9 cellular contexts compared by ENCODE assay signal in genomic region chr1:107787299-107787698, GRCh38.
DNase-seq lines count a peak whose midpoint lies in the region; FAIRE-seq and TF ChIP-seq lines count a peak whose summit lies in the region.
"Had no signal": no experiment of that assay in that cellular context is flagged by ENCODE, and none has a peak within 500 bp of the region (broad histone marks: within the 10 kb centered on the region; RNA-seq: fewer than 3 reads in every experiment).

No MANE protein-coding gene starts in this region.

- intact Hi-C loops in kidney (cut with DNase I): no loop called here

- no peaks in the 10 kb centered on the region for H3K36me3 ChIP-seq in kidney (ENCODE audit: control insufficient read depth in 1 of 2, insufficient read depth in 2 of 2, low read length in 2 of 2)

- no peak overlapping the region for H3K27ac ChIP-seq in kidney (ENCODE audit: low read depth in 2 of 2, low read length in 2 of 2)

- no peak for TF ChIP-seq CTCF in kidney (IDR thresholded peaks at IDR 0.05; ENCODE audit: borderline replicate concordance, extremely low read depth, insufficient read depth)

- no peaks in the 10 kb centered on the region for H3K9me3 ChIP-seq in kidney (ENCODE audit: control insufficient read depth in 1 of 2, low read length in 2 of 2)

- peak; percentile 53 for DNase-seq in DMS 273 (lab: John Stamatoyannopoulos, UW; ENCODE audit: unreplicated experiment)
- no peak for DNase-seq in DMS 273 treated with DMSO at 0.1 percent for 48 hours (lab: John Stamatoyannopoulos, UW)
- peak; percentile 42 for DNase-seq in UCSD-AML1 (lab: John Stamatoyannopoulos, UW; ENCODE audit: unreplicated experiment)
- peak; percentile 11 for DNase-seq in myocyte (ENCODE audit: low read depth)
- no peak for DNase-seq in NCI-H2171 treated with DMSO at 0.1 percent for 48 hours (lab: John Stamatoyannopoulos, UW)
- DNase-seq in kidney: no peak
- no peak for DNase-seq in activated effector memory CD4-positive, alpha-beta T cell treated with anti-CD3 and anti-CD28 coated beads, Interleukin-2, amount 50 U/mL, for 16 hours

- no peak for FAIRE-seq in kidney (lab: Jason Lieb, UNC)
- FAIRE-seq: A204.1 had no signal

- H3K9ac ChIP-seq in kidney (ENCODE audit: low read length in 2 of 2): no peak overlapping the region

- peak; percentile 27; the same call in 1 of the 2 replicates for TF ChIP-seq RAD21 in Ishikawa (IDR thresholded peaks at IDR 0.05; ENCODE audit: low read depth)

- no peak for TF ChIP-seq EP300 in Ishikawa (IDR thresholded peaks at IDR 0.05; ENCODE audit: borderline replicate concordance)

- H3K4me1 ChIP-seq in kidney (ENCODE audit: control insufficient read depth in 1 of 2, insufficient read depth in 1 of 2, low read depth in 1 of 2, low read length in 2 of 2): no peaks in the 10 kb centered on the region

- H3K4me3 ChIP-seq in kidney (ENCODE audit: low read length in 2 of 2): no peak overlapping the region

TF ChIP-seq in Ishikawa, 13 proteins besides CTCF, POLR2A, EP300 and RAD21:
- TF ChIP-seq TAF1 (IDR thresholded peaks at IDR 0.05; ENCODE audit: low read depth): no peak
- no peak for TF ChIP-seq REST (IDR thresholded peaks at IDR 0.05; ENCODE audit: low read depth)
- no peak for TF ChIP-seq TEAD4 (IDR thresholded peaks at IDR 0.05)
- TF ChIP-seq NFIC (IDR thresholded peaks at IDR 0.05): no peak
- TF ChIP-seq TCF12 (IDR thresholded peaks at IDR 0.05; ENCODE audit: low read depth): no peak
- TF ChIP-seq CREB1 (IDR thresholded peaks at IDR 0.05; ENCODE audit: low read depth): no peak
- TF ChIP-seq MAX (IDR thresholded peaks at IDR 0.05): no peak
- TF ChIP-seq YY1 (IDR thresholded peaks at IDR 0.05; ENCODE audit: low read depth): no peak
- no peak for TF ChIP-seq EGR1 (IDR thresholded peaks at IDR 0.05)
- TF ChIP-seq FOXM1 (IDR thresholded peaks at IDR 0.05; ENCODE audit: borderline replicate concordance, low read depth): no peak
- TF ChIP-seq ZBTB7A (IDR thresholded peaks at IDR 0.05; ENCODE audit: low read depth): no peak
- TF ChIP-seq CEBPB (IDR thresholded peaks at IDR 0.05): no peak

Comparison
In these comparisons a context has a peak if more than half of its experiments do, and no peak if none do; other contexts are left out.
1. DNase-seq: peak in DMS 273 (single experiment), UCSD-AML1 (single experiment) and myocyte (single experiment); none in DMS 273 treated with DMSO at 0.1 percent for 48 hours (single experiment), NCI-H2171 treated with DMSO at 0.1 percent for 48 hours (single experiment), kidney (single experiment) and activated effector memory CD4-positive, alpha-beta T cell treated with anti-CD3 and anti-CD28 coated beads, Interleukin-2, amount 50 U/mL, for 16 hours (single experiment).